Comparison of ENCODE assay signal across 8 cellular contexts in the genomic region with DNA sequence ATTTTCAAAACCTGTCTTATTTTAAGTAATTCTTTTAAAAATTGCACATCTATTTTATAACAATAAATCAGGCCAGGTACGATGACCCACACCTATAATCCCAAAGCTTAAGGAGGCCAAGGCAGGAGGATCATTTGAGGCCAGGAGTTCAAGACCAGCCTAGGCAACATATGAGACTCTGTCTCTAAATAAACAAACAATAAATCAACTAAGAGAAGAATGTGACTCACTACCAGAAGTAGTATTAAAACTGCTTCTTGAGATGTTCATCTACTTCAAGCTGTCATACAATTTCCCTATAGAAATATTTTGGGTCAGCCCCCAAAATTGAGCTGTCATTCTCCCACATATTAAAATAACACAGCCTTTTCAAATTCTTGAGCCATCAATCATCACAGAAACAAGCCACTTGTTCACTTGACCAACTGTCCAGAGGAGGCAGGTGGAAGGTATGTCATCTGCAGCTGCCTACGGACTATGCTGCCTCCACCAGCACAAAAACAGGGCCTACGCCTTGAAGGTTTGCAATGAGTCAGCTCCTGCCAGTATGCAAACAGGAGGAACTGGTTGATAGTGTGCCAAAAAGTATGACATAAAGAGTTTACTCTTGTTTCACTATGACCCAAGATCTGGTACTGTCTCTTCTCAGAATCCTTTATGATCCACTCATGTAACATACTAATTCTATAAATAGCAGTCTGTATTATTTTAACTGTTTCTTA. TPM values are rescaled to one million over a fixed set of nuclear protein-coding genes. Genes with fewer than 3 reads are reported as not detected.
DNase-seq lines count a peak whose midpoint lies in the region; ATAC-seq and TF ChIP-seq lines count a peak whose summit lies in the region.

No MANE protein-coding gene starts in this region.

- H3K9ac ChIP-seq in adipocyte (ENCODE audit: low read length): no peak overlapping the region

- intact Hi-C loops in left lung (cut with DNase I): no loop called here

- H3K27me3 ChIP-seq in adipocyte (replicated peaks; ENCODE audit: control insufficient read depth, insufficient read depth, low read length): no peaks in the 10 kb centered on the region
- H3K27me3 ChIP-seq in left lung: no peaks in the 10 kb centered on the region

- peak; percentile 100 for ATAC-seq in HG02678 (IDR thresholded peaks at IDR 0.05; ENCODE audit: unreplicated experiment)
- peak; percentile 87 for ATAC-seq in left lung

- DNase-seq in stimulated activated naive CD4-positive, alpha-beta T cell treated with Interleukin-2 at 50 U/mL for 16 hours (lab: John Stamatoyannopoulos, UW): peak; percentile 34
- DNase-seq in stimulated activated naive CD4-positive, alpha-beta T cell (lab: John Stamatoyannopoulos, UW): no peak
- DNase-seq in NCI-H2029 treated with DMSO at 0.1 percent for 48 hours (lab: John Stamatoyannopoulos, UW): peak; percentile 79
- peak; percentile 42 for DNase-seq in adipocyte (ENCODE audit: low read depth)
- DNase-seq in left lung: peak in 1 of 2 donors; percentile 56
- DNase-seq in NOMO-1 treated with dmso at 0.1 percent for 144 hours (lab: John Stamatoyannopoulos, UW; ENCODE audit: unreplicated experiment): no peak
- DNase-seq in C1 segment of cervical spinal cord (lab: John Stamatoyannopoulos, UW): no peak

- TF ChIP-seq CTCF in left lung (IDR thresholded peaks at IDR 0.05): no peak

- H3K4me1 ChIP-seq in adipocyte (ENCODE audit: control insufficient read depth, insufficient read depth, low read length) (peaks cover 6% of the 10 kb centered on the region), left lung (peaks cover 0 to 14% of the 10 kb centered on the region in 2 donors)

- H3K4me3 ChIP-seq in adipocyte (ENCODE audit: low read length): no peak overlapping the region
- H3K4me3 ChIP-seq in left lung: no peak overlapping the region

- no peaks in the 10 kb centered on the region for H3K9me3 ChIP-seq in adipocyte (ENCODE audit: control insufficient read depth, low read length)
- H3K9me3 ChIP-seq in left lung: no peaks in the 10 kb centered on the region

- peak overlapping the region in 1 of 2 donors; percentile 42 for H3K27ac ChIP-seq in left lung

- H3K36me3 ChIP-seq in adipocyte (ENCODE audit: control insufficient read depth, insufficient read depth, low read length, severe bottlenecking) (peaks cover 72% of the 10 kb centered on the region), left lung (peaks cover 7 to 82% of the 10 kb centered on the region in 2 donors)

RNA-seq across cellular contexts. Expression of gene KIDINS220, which starts 33.6 kb away (rescaled TPM):
- 10 to 100 TPM; 60.5 to 62.3 TPM for total RNA-seq in left lung

Comparison
In these comparisons a context has a peak if more than half of its experiments do, and no peak if none do; other contexts are left out.
1. DNase-seq: peak in stimulated activated naive CD4-positive, alpha-beta T cell treated with Interleukin-2 at 50 U/mL for 16 hours (single experiment), NCI-H2029 treated with DMSO at 0.1 percent for 48 hours (single experiment) and adipocyte (single experiment); none in stimulated activated naive CD4-positive, alpha-beta T cell (0 of 6), NOMO-1 treated with dmso at 0.1 percent for 144 hours (single experiment) and C1 segment of cervical spinal cord (0 of 14).